8 cellular contexts compared by ENCODE assay signal in the genomic region with DNA sequence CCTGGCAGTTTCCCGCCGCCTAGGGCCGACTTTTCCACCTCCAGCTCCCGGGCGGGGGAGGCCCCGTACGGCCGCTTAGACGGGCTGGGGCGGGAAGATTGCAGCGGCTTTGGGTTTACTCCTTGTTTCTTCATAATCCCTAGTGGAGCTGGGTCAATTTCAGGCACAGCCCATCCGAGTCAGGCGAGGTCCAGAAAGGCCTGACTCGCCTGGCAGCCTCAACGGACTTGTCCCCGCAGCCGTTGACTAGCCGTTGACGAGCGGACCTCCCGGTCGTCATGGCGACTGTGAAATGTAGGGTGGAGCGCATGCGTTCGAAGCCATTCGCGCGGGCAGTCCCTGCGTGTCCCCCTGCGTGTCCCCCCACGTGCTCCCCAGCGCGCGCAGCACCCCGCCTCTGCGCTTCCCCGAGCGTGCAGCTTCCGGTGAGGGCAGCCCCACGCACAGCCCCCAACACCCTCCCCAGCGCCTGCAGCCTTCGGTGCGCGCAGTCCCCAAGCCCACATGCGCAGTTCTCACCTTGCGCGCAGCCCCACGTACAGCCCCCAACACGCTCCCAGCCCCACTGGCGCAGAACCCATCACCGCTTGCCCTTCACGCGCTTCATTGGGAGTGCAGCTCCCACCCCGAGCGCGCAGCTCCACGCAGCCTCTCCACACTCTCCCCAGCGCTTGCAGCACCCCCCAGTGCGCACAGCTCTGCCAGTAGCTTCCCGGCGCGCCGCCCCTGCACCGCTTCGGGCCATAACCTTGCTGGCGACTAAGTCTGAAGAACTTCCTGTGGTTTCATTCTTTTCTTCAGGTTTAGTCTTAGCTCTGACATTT.
DNase-seq lines count a peak whose midpoint lies in the region; ATAC-seq lines count a peak whose summit lies in the region.

No MANE protein-coding gene starts in this region.

- no peak for ATAC-seq in activated T-helper 17 cell treated with anti-CD3 and anti-CD28 coated beads, Interleukin-2, amount 50 U/mL, for 72 hours (replicated peaks)
- ATAC-seq in left cardiac atrium (peak; percentile 91 to 94), GM18858 (IDR thresholded peaks at IDR 0.05; ENCODE audit: unreplicated experiment) (no peak), HG03432 (IDR thresholded peaks at IDR 0.05; ENCODE audit: unreplicated experiment) (no peak)

- no peak overlapping the region for H3K27ac Mint-ChIP-seq in activated T-helper 17 cell treated with anti-CD3 and anti-CD28 coated beads, Interleukin-2, amount 50 U/mL, for 72 hours

- peak overlapping the region; percentile 69 for H3K4me3 Mint-ChIP-seq in activated T-helper 17 cell treated with anti-CD3 and anti-CD28 coated beads, Interleukin-2, amount 50 U/mL, for 72 hours

- no peaks in the 10 kb centered on the region for H3K4me1 Mint-ChIP-seq in activated T-helper 17 cell treated with anti-CD3 and anti-CD28 coated beads, Interleukin-2, amount 50 U/mL, for 72 hours

- no peaks in the 10 kb centered on the region for H3K36me3 Mint-ChIP-seq in activated T-helper 17 cell treated with anti-CD3 and anti-CD28 coated beads, Interleukin-2, amount 50 U/mL, for 72 hours (ENCODE audit: low read depth)

- peak overlapping the region; percentile 9; the same call in 1 of the 2 replicates for H3K4me3 ChIP-seq in GM08714 (ENCODE audit: low read length)

- H3K9me3 Mint-ChIP-seq in activated T-helper 17 cell treated with anti-CD3 and anti-CD28 coated beads, Interleukin-2, amount 50 U/mL, for 72 hours, result no peaks in the 10 kb centered on the region

- DNase-seq in NCI-H2171 (lab: John Stamatoyannopoulos, UW) (peak; percentile 47), left cardiac atrium (peak; percentile 77), posterior vena cava (ENCODE audit: low spot score) (peak; percentile 78), MV-4-11 (lab: John Stamatoyannopoulos, UW) (no peak)

- intact Hi-C loops in left cardiac atrium (cut with DNase I) (loop anchor here in 1 of 2 donors (5.0 to 10.0 kb wide), 2 partner anchors 69 to 346 kb away; a partner anchor contains a TSS), posterior vena cava (cut with DNase I) (no loop called here)

- H3K27me3 Mint-ChIP-seq in activated T-helper 17 cell treated with anti-CD3 and anti-CD28 coated beads, Interleukin-2, amount 50 U/mL, for 72 hours, result peaks cover 19% of the 10 kb centered on the region

Comparison
In these comparisons a context has a peak if more than half of its experiments do, and no peak if none do; other contexts are left out.
1. ATAC-seq: peak in left cardiac atrium (2 of 2); none in activated T-helper 17 cell treated with anti-CD3 and anti-CD28 coated beads, Interleukin-2, amount 50 U/mL, for 72 hours (single experiment), GM18858 (single experiment) and HG03432 (single experiment).